ENCODE assay signal across 26 cellular contexts in the genomic region with DNA sequence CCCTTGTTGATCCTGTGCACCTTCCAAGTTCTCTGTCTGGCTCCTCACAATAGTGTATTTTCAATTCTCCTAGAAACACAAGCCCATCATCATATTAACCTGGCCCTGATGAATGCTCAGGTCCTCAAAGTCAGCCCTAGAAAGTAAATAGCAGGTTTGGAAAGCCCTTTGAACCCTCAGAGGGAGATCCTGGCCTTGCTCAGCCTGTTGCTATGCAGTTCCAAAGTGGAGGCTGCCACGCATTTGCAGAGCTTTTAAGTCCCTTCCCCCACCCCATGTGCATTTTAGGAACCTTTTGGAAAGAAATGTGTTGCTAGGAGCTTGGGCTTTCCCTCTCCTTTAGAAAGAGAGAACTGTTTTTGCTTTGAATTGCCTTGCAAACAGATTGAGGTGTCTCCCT.
"Had no signal": no experiment of that assay in that cellular context is flagged by ENCODE, and none has a peak within 500 bp of the region (broad histone marks: within the 10 kb centered on the region; RNA-seq: fewer than 3 reads in every experiment).

No MANE protein-coding gene starts in this region.

- H2AFZ ChIP-seq: parathyroid adenoma had no signal

- H3K36me3 Mint-ChIP-seq: activated naive CD8-positive, alpha-beta T cell; immature natural killer cell; naive B cell had no signal

- H3K27me3 Mint-ChIP-seq: activated CD4-positive, alpha-beta T cell treated with anti-CD3 and anti-CD28 coated beads for 36 hours; activated naive CD8-positive, alpha-beta T cell; naive B cell had no signal

- H3K4me1 Mint-ChIP-seq: activated CD4-positive, alpha-beta T cell treated with anti-CD3 and anti-CD28 coated beads for 36 hours; immature natural killer cell had no signal

- H3K27ac Mint-ChIP-seq: activated CD4-positive, alpha-beta T cell treated with anti-CD3 and anti-CD28 coated beads for 36 hours; activated naive CD8-positive, alpha-beta T cell; activated T-cell treated with anti-CD3 and anti-CD28 coated beads, Interleukin-2, amount 50 U/mL, for 72 hours; immature natural killer cell; naive B cell; nephron progenitor cell had no signal

- H3K27ac ChIP-seq: cardiac muscle cell, colonic mucosa, left ventricle myocardium inferior, parathyroid adenoma, right atrium auricular region, thoracic aorta, uterus had no signal

- H3K27me3 ChIP-seq: cardiac muscle cell, colonic mucosa, right atrium auricular region, uterus had no signal

- H3K9me3 Mint-ChIP-seq: activated T-cell treated with anti-CD3 and anti-CD28 coated beads, Interleukin-2, amount 50 U/mL, for 72 hours; immature natural killer cell; naive B cell had no signal

- H3K36me3 ChIP-seq: cardiac muscle cell, colonic mucosa, left ventricle myocardium inferior, right atrium auricular region, thoracic aorta, uterus had no signal

- H3K4me3 Mint-ChIP-seq: activated CD4-positive, alpha-beta T cell treated with anti-CD3 and anti-CD28 coated beads for 36 hours; activated naive CD8-positive, alpha-beta T cell; activated T-cell treated with anti-CD3 and anti-CD28 coated beads, Interleukin-2, amount 50 U/mL, for 72 hours; immature natural killer cell; naive B cell had no signal

- DNase-seq: activated CD4-positive, alpha-beta T cell treated with anti-CD3 and anti-CD28 coated beads for 36 hours; activated CD4-positive, alpha-beta T cell treated with anti-CD3 and anti-CD28 coated beads, Interleukin-2, amount 50 U/mL, for 4 hours; activated CD4-positive, CD25-positive, alpha-beta regulatory T cell; activated naive CD4-positive, alpha-beta T cell treated with Interleukin-2 at 50 U/mL for 16 hours; activated T-cell treated with anti-CD3 and anti-CD28 coated beads for 4 hours; activated T-cell treated with anti-CD3 and anti-CD28 coated beads, Interleukin-2, amount 50 U/mL, for 72 hours; cerebellar nuclear complex; colonic mucosa; foreskin fibroblast; head of caudate nucleus; hippocampal formation; immature natural killer cell; left ventricle myocardium inferior; naive B cell; nephron progenitor cell; occipital lobe; stimulated activated CD4-positive, alpha-beta T cell treated with anti-CD3 and anti-CD28 coated beads, Interleukin-4, amount 100 ng/mL, for 1 hour; stimulated activated naive CD8-positive, alpha-beta T cell treated with anti-CD3 and anti-CD28 coated beads, Interleukin-15, Interleukin-2, amounts not matched to agents 100 U/mL and 50 U/mL, for 24 hours; trophoblast cell; uterus had no signal

- H3K9me3 ChIP-seq: colonic mucosa, left ventricle myocardium inferior, right atrium auricular region, thoracic aorta, uterus had no signal

- ATAC-seq: activated CD4-positive, alpha-beta T cell treated with anti-CD3 and anti-CD28 coated beads for 36 hours; activated T-cell treated with anti-CD3 and anti-CD28 coated beads, Interleukin-2, amount 50 U/mL, for 72 hours; stimulated activated naive CD8-positive, alpha-beta T cell treated with anti-CD3 and anti-CD28 coated beads, Interleukin-15, Interleukin-2, amounts not matched to agents 100 U/mL and 50 U/mL, for 24 hours had no signal

- H3K4me1 ChIP-seq: colonic mucosa, left ventricle myocardium inferior, parathyroid adenoma, right atrium auricular region had no signal

- H3K4me3 ChIP-seq: cardiac muscle cell, colonic mucosa, left ventricle myocardium inferior, right atrium auricular region, thoracic aorta, uterus had no signal

- H3K79me2 ChIP-seq: parathyroid adenoma had no signal

- H3K9ac ChIP-seq: parathyroid adenoma had no signal

- FAIRE-seq: endothelial cell of umbilical vein had no signal
